ENCODE assay signal across 1 cellular context in genomic region chr6:112030965-112031660, GRCh38.
TF ChIP-seq lines count a peak whose summit lies in the region.

No MANE protein-coding gene starts in this region.

TF ChIP-seq in HepG2, 621 proteins besides CTCF, POLR2A, EP300 and RAD21:
- TF ChIP-seq, protein P1, sequence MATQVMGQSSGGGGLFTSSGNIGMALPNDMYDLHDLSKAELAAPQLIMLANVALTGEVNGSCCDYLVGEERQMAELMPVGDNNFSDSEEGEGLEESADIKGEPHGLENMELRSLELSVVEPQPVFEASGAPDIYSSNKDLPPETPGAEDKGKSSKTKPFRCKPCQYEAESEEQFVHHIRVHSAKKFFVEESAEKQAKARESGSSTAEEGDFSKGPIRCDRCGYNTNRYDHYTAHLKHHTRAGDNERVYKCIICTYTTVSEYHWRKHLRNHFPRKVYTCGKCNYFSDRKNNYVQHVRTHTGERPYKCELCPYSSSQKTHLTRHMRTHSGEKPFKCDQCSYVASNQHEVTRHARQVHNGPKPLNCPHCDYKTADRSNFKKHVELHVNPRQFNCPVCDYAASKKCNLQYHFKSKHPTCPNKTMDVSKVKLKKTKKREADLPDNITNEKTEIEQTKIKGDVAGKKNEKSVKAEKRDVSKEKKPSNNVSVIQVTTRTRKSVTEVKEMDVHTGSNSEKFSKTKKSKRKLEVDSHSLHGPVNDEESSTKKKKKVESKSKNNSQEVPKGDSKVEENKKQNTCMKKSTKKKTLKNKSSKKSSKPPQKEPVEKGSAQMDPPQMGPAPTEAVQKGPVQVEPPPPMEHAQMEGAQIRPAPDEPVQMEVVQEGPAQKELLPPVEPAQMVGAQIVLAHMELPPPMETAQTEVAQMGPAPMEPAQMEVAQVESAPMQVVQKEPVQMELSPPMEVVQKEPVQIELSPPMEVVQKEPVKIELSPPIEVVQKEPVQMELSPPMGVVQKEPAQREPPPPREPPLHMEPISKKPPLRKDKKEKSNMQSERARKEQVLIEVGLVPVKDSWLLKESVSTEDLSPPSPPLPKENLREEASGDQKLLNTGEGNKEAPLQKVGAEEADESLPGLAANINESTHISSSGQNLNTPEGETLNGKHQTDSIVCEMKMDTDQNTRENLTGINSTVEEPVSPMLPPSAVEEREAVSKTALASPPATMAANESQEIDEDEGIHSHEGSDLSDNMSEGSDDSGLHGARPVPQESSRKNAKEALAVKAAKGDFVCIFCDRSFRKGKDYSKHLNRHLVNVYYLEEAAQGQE (IDR thresholded peaks at IDR 0.05; ENCODE audit: borderline replicate concordance in 1 of 2, low read depth in 1 of 2, low read length in 2 of 2): 0 out of 4 replicates have a peak, but pooled peaks of 1 of the 2 experiments have one; percentile 16
- TF ChIP-seq TEAD2 (CRISPR knock-in tag; IDR thresholded peaks at IDR 0.05) (no peak), SRF (IDR thresholded peaks at IDR 0.05; ENCODE audit: low read depth, low read length) (0 out of 2 replicates have a peak, but pooled peaks have one; percentile 35), MYC (CRISPR knock-in tag; IDR thresholded peaks at IDR 0.05; ENCODE audit: borderline replicate concordance) (no peak), ZMYM3 (CRISPR knock-in tag; IDR thresholded peaks at IDR 0.05) (0 out of 2 replicates have a peak, but pooled peaks have one; percentile 39), FOXP1 (IDR thresholded peaks at IDR 0.05) (no peak), FOXP1 (CRISPR knock-in tag; IDR thresholded peaks at IDR 0.05) (peak; percentile 33; the same call in 1 of the 2 replicates), MAZ (IDR thresholded peaks at IDR 0.05; ENCODE audit: borderline replicate concordance, low read depth, low read length) (no peak), MAZ (CRISPR knock-in tag; IDR thresholded peaks at IDR 0.05; ENCODE audit: low read depth) (no peak), HNF4A (CRISPR knock-in tag; IDR thresholded peaks at IDR 0.05) (peak; percentile 53), ATF1 (CRISPR knock-in tag; IDR thresholded peaks at IDR 0.05) (0 out of 2 replicates have a peak, but pooled peaks have one; percentile 15), PAXIP1 (CRISPR knock-in tag; conservative IDR thresholded peaks at IDR 0.05) (peak; percentile 58)
- TF ChIP-seq, protein P2, sequence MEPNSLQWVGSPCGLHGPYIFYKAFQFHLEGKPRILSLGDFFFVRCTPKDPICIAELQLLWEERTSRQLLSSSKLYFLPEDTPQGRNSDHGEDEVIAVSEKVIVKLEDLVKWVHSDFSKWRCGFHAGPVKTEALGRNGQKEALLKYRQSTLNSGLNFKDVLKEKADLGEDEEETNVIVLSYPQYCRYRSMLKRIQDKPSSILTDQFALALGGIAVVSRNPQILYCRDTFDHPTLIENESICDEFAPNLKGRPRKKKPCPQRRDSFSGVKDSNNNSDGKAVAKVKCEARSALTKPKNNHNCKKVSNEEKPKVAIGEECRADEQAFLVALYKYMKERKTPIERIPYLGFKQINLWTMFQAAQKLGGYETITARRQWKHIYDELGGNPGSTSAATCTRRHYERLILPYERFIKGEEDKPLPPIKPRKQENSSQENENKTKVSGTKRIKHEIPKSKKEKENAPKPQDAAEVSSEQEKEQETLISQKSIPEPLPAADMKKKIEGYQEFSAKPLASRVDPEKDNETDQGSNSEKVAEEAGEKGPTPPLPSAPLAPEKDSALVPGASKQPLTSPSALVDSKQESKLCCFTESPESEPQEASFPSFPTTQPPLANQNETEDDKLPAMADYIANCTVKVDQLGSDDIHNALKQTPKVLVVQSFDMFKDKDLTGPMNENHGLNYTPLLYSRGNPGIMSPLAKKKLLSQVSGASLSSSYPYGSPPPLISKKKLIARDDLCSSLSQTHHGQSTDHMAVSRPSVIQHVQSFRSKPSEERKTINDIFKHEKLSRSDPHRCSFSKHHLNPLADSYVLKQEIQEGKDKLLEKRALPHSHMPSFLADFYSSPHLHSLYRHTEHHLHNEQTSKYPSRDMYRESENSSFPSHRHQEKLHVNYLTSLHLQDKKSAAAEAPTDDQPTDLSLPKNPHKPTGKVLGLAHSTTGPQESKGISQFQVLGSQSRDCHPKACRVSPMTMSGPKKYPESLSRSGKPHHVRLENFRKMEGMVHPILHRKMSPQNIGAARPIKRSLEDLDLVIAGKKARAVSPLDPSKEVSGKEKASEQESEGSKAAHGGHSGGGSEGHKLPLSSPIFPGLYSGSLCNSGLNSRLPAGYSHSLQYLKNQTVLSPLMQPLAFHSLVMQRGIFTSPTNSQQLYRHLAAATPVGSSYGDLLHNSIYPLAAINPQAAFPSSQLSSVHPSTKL (CRISPR knock-in tag; IDR thresholded peaks at IDR 0.05): peak; percentile 28
- TF ChIP-seq, protein P3, sequence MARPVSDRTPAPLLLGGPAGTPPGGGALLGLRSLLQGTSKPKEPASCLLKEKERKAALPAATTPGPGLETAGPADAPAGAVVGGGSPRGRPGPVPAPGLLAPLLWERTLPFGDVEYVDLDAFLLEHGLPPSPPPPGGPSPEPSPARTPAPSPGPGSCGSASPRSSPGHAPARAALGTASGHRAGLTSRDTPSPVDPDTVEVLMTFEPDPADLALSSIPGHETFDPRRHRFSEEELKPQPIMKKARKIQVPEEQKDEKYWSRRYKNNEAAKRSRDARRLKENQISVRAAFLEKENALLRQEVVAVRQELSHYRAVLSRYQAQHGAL (CRISPR knock-in tag; IDR thresholded peaks at IDR 0.05; ENCODE audit: not compliant biosample characterization): no peak
- TF ChIP-seq, protein P4, sequence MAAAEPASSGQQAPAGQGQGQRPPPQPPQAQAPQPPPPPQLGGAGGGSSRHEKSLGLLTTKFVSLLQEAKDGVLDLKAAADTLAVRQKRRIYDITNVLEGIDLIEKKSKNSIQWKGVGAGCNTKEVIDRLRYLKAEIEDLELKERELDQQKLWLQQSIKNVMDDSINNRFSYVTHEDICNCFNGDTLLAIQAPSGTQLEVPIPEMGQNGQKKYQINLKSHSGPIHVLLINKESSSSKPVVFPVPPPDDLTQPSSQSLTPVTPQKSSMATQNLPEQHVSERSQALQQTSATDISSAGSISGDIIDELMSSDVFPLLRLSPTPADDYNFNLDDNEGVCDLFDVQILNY (CRISPR knock-in tag; conservative IDR thresholded peaks at IDR 0.05): no peak
- TF ChIP-seq, protein P5, sequence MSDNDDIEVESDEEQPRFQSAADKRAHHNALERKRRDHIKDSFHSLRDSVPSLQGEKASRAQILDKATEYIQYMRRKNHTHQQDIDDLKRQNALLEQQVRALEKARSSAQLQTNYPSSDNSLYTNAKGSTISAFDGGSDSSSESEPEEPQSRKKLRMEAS (IDR thresholded peaks at IDR 0.05): no peak
